In the genomic region with DNA sequence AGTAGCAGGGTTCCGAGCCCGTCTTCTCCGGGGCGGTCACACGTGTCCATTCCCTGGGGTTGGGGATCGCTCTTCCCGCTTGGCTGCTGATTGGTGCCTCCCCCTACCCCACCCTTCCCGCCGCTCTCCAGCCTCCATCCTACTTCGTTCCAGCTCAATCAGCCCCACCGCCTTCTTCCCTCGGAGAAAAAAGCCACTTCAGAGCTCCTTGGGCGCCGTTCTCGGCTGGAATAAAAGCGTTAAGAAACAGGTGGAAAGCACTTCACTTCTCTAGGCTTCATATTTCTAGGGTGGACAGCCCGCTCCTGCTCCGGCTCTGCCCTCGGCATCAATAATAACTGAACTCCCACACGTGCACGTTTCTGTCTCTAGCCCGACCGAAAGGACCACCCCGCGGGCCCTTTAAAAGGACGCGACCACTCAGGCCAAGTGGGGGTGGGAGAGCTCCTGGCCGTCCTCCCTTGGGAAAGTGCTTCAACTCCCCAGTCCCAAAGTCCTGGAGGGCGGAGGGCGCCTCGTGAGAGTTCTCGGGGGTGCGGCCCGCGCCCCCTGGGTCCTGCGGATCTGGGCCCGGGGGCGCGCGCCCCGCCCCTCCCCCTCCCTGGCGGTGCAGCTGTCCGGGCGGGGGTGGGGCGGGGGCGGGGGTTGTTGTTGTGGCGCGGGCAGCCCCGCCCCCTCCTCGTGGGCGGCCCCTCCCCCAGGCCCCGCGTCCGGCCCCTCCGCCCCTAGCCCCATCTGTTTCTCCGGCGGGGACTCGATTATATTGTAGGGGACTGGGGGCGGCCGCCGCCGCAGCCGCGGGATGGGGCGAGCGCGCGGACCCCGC, we compare ENCODE assay signal across 8 cellular contexts. TPM values are rescaled to one million over a fixed set of nuclear protein-coding genes. Genes with fewer than 3 reads are reported as not detected.
DNase-seq lines count a peak whose midpoint lies in the region; TF ChIP-seq lines count a peak whose summit lies in the region.

A gene (plus strand): TSS at position 734 of the 826 bp plus-strand sequence. CDS start 324 bp downstream, outside the sequence.

- no peaks in the 10 kb centered on the region for H3K27me3 ChIP-seq in prostate gland (replicated peaks; ENCODE audit: insufficient read depth)

- TF ChIP-seq POLR2A in prostate gland (IDR thresholded peaks at IDR 0.05): no peak

- H3K9me3 ChIP-seq in prostate gland: no peaks in the 10 kb centered on the region

- no peaks in the 10 kb centered on the region for H3K36me3 ChIP-seq in prostate gland

- DNase-seq in GM13976 (ENCODE audit: low spot score): peak; percentile 41
- peak; percentile 28 for DNase-seq in NCI-H2107 (lab: John Stamatoyannopoulos, UW)
- DNase-seq in activated naive CD4-positive, alpha-beta T cell treated with anti-CD3 and anti-CD28 coated beads, Interleukin-2, amount 50 U/mL, for 16 hours: peak; percentile 12
- peak; percentile 62 to 73 for DNase-seq in hippocampal formation (lab: John Stamatoyannopoulos, UW)
- DNase-seq in prostate gland (ENCODE audit: low spot score): no peak
- no peak for DNase-seq in central memory CD4-positive, alpha-beta T cell
- DNase-seq in activated effector memory CD4-positive, alpha-beta T cell treated with anti-CD3 and anti-CD28 coated beads, Interleukin-2, amount 50 U/mL, for 16 hours: no peak
- DNase-seq in effector CD4-positive, alpha-beta T cell: no peak

- peak within 1 kb of the TSS; percentile 75 to 88 for H3K27ac ChIP-seq in prostate gland

- no peak for TF ChIP-seq CTCF in GM13976 (IDR thresholded peaks at IDR 0.05; ENCODE audit: borderline replicate concordance, control extremely low read depth, extremely low read depth, insufficient read depth, missing control alignments)
- TF ChIP-seq CTCF in prostate gland (IDR thresholded peaks at IDR 0.05): no peak

- H3K4me1 ChIP-seq in prostate gland (replicated peaks): no peaks in the 10 kb centered on the region

- intact Hi-C loops in prostate gland (cut with DNase I): no loop called here

- H3K4me3 ChIP-seq in prostate gland: peak within 1 kb of the TSS; percentile 50 to 80

- WGBS in prostate gland: 1% methylated on average over 56 of the region's 69 CpGs

- in situ Hi-C loops in GM13976 (cut with MboI; ENCODE audit: low sequenced_read_pairs, unreplicated experiment): no loop called here

RNA-seq across cellular contexts. Expression of the gene that starts here (rescaled TPM):
- total RNA-seq in prostate gland: 10 to 100 TPM in 1 of 2 donors, 1 to 10 TPM in 1; 3.1 to 10.1 TPM

Comparison
In these comparisons a context has a peak if more than half of its experiments do, and no peak if none do; other contexts are left out.
1. DNase-seq: peak in GM13976 (single experiment), NCI-H2107 (single experiment), activated naive CD4-positive, alpha-beta T cell treated with anti-CD3 and anti-CD28 coated beads, Interleukin-2, amount 50 U/mL, for 16 hours (single experiment) and hippocampal formation (2 of 2); none in prostate gland (single experiment), central memory CD4-positive, alpha-beta T cell (single experiment), activated effector memory CD4-positive, alpha-beta T cell treated with anti-CD3 and anti-CD28 coated beads, Interleukin-2, amount 50 U/mL, for 16 hours (single experiment) and effector CD4-positive, alpha-beta T cell (single experiment).